In the genomic region with DNA sequence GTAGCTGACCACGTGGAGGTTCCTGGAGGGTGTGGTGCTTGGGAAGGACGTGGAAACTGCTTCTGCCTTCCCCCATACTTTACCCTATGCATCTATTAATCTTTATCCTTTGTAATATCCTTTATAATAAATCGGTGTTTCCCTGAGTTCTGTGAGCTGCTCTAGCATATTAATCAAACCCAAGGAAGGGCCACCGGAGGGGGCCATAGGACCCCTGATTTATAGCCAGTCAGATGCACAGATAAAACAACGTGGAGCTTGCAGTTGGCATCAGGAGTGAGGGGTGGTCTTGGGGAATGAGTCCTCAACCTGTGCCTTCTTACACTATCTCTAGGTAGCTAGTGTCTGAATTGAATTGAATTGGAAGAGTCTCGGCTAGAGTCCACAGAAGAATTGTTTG, we compare ENCODE assay signal across 1 cellular context.
TF ChIP-seq lines count a peak whose summit lies in the region.

No MANE protein-coding gene starts in this region.

TF ChIP-seq in HCT116, 20 proteins besides CTCF, POLR2A, EP300 and RAD21:
- TF ChIP-seq EZH2 (IDR thresholded peaks at IDR 0.05) (no peak), EZH2phosphoT487 (IDR thresholded peaks at IDR 0.05; ENCODE audit: borderline replicate concordance) (no peak), ZFX (IDR thresholded peaks at IDR 0.05) (no peak), ZBTB33 (IDR thresholded peaks at IDR 0.05; ENCODE audit: extremely low read depth, insufficient replicate concordance, low read length) (no peak), FOSL1 (IDR thresholded peaks at IDR 0.05; ENCODE audit: low read depth) (no peak), POLR2AphosphoS5 (IDR thresholded peaks at IDR 0.05; ENCODE audit: low read depth, low read length) (no peak), CBX3 (IDR thresholded peaks at IDR 0.05; ENCODE audit: low read depth) (no peak), SP1 (IDR thresholded peaks at IDR 0.05; ENCODE audit: low read depth) (no peak), EGR1 (IDR thresholded peaks at IDR 0.05; ENCODE audit: low read depth) (no peak), ELF1 (IDR thresholded peaks at IDR 0.05; ENCODE audit: borderline replicate concordance, low read depth) (no peak), SIN3A (IDR thresholded peaks at IDR 0.05; ENCODE audit: low read depth) (no peak; the same call in 1 of the 2 replicates), TCF7L2 (IDR thresholded peaks at IDR 0.05; ENCODE audit: borderline replicate concordance, extremely low read depth, insufficient read depth, insufficient read length) (no peak)
- TF ChIP-seq, protein P1, sequence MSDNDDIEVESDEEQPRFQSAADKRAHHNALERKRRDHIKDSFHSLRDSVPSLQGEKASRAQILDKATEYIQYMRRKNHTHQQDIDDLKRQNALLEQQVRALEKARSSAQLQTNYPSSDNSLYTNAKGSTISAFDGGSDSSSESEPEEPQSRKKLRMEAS (IDR thresholded peaks at IDR 0.05): no peak
